ENCODE assay signal across 11 cellular contexts in the genomic region with DNA sequence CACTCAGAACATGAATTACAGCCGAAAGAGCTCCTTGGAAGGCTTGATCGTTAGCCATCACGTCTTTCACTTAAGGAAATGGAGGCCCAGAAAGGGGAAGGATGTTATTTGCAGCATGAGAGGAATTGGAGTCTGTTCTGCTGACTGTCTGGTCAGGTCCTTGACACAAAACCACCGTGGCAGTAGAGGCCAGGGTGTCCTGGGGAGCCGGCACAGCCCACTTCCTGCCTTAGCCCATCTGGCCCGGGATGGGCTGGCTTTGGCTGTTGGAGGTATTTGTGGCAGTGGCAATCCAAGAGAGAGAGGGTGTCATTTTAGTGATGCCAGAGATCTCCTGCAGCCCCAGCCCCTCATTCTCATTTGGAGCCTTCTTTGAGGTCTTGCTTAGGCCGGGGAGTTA. TPM values are rescaled to one million over a fixed set of nuclear protein-coding genes. Genes with fewer than 3 reads are reported as not detected.
DNase-seq lines count a peak whose midpoint lies in the region; ATAC-seq and TF ChIP-seq lines count a peak whose summit lies in the region.
"Had no signal": no experiment of that assay in that cellular context is flagged by ENCODE, and none has a peak within 500 bp of the region (broad histone marks: within the 10 kb centered on the region; RNA-seq: fewer than 3 reads in every experiment).

No MANE protein-coding gene starts in this region.

- DNase-seq in CD4-positive, alpha-beta T cell, result no peak
- DNase-seq in NCI-H69 (lab: John Stamatoyannopoulos, UW), result peak; percentile 9
- peak in 1 of 61 donors; percentile 11 for DNase-seq in caudate nucleus (lab: John Stamatoyannopoulos, UW)
- no peak for DNase-seq in naive thymus-derived CD8-positive, alpha-beta T cell
- no peak for DNase-seq in AG08396 (ENCODE audit: low spot score)
- DNase-seq in effector CD8-positive, alpha-beta T cell (lab: John Stamatoyannopoulos, UW), result no peak
- no peak for DNase-seq in HK-2 (ENCODE audit: unreplicated experiment)
- no peak for DNase-seq in activated CD4-positive, CD25-positive, alpha-beta regulatory T cell treated with anti-CD3 and anti-CD28 coated beads, Interleukin-2, amount 50 U/mL, for 72 hours
- DNase-seq: activated CD4-positive, alpha-beta T cell treated with anti-CD3 and anti-CD28 coated beads for 4 hours; HFFc6 had no signal

- peak overlapping the region; percentile 8 for H3K27ac Mint-ChIP-seq in CD4-positive, alpha-beta T cell
- H3K27ac Mint-ChIP-seq in naive thymus-derived CD8-positive, alpha-beta T cell, result peak overlapping the region; percentile 31 to 95 (median 78)
- H3K27ac Mint-ChIP-seq: HFFc6 had no signal

- no peak overlapping the region for H3K4me3 Mint-ChIP-seq in CD4-positive, alpha-beta T cell
- no peak overlapping the region for H3K4me3 Mint-ChIP-seq in naive thymus-derived CD8-positive, alpha-beta T cell
- H3K4me3 Mint-ChIP-seq: HFFc6 had no signal

- H3K4me1 Mint-ChIP-seq in CD4-positive, alpha-beta T cell (ENCODE audit: low read depth), result peaks cover 38% of the 10 kb centered on the region
- peaks cover 19 to 41% (median 31%) of the 10 kb centered on the region in 4 donors for H3K4me1 Mint-ChIP-seq in naive thymus-derived CD8-positive, alpha-beta T cell

- TF ChIP-seq CTCF in CD4-positive, alpha-beta T cell (IDR thresholded peaks at IDR 0.05), result no peak

- H3K9me3 ChIP-seq in CD4-positive, alpha-beta T cell (ENCODE audit: control insufficient read depth, low read length), result no peaks in the 10 kb centered on the region

- no peaks in the 10 kb centered on the region for H3K9me3 Mint-ChIP-seq in CD4-positive, alpha-beta T cell
- H3K9me3 Mint-ChIP-seq in naive thymus-derived CD8-positive, alpha-beta T cell, result no peaks in the 10 kb centered on the region
- H3K9me3 Mint-ChIP-seq: HFFc6 had no signal

- CTCF ChIA-PET in CD4-positive, alpha-beta T cell (lab: Charles Lee), result interaction anchor here (1.8 kb wide), 1 partner anchor 119 kb away, joined by 5 read pairs; no protein-coding TSS in a partner anchor

- H3K27ac ChIP-seq in CD4-positive, alpha-beta T cell (ENCODE audit: low read depth, low read length), result no peak overlapping the region
- peak overlapping the region; percentile 40 for H3K27ac ChIP-seq in caudate nucleus (ENCODE audit: low read depth, low read length)
- H3K27ac ChIP-seq: cardiac muscle cell had no signal

- H3K27me3 ChIP-seq in CD4-positive, alpha-beta T cell (ENCODE audit: control insufficient read depth, insufficient read depth, low read length), result no peaks in the 10 kb centered on the region
- H3K27me3 ChIP-seq: cardiac muscle cell had no signal

- intact Hi-C loops in CD4-positive, alpha-beta T cell (cut with DNase I, micrococcal nuclease), result no loop called here

- H3K36me3 Mint-ChIP-seq in CD4-positive, alpha-beta T cell (ENCODE audit: low read depth), result peaks cover 88% of the 10 kb centered on the region
- peaks cover 9 to 88% (median 43%) of the 10 kb centered on the region in 3 donors for H3K36me3 Mint-ChIP-seq in naive thymus-derived CD8-positive, alpha-beta T cell

- ATAC-seq in CD4-positive, alpha-beta T cell (ENCODE audit: poor library complexity), result no peak
- no peak for ATAC-seq in naive thymus-derived CD8-positive, alpha-beta T cell

- POLR2A ChIA-PET in CD4-positive, alpha-beta T cell (lab: Charles Lee), result no interaction called here
- POLR2A ChIA-PET in naive thymus-derived CD8-positive, alpha-beta T cell (lab: Charles Lee), result interaction anchor here (0.5 kb wide), 1 partner anchor 49 kb away, joined by 3 read pairs; no protein-coding TSS in a partner anchor

- no peaks in the 10 kb centered on the region for H3K27me3 Mint-ChIP-seq in CD4-positive, alpha-beta T cell
- H3K27me3 Mint-ChIP-seq in naive thymus-derived CD8-positive, alpha-beta T cell, result no peaks in the 10 kb centered on the region

RNA-seq across cellular contexts. Expression of a gene that starts 37.4 kb away (rescaled TPM):
- 10 to 100 TPM; 27.6 to 29.1 TPM for total RNA-seq in CD4-positive, alpha-beta T cell
- total RNA-seq in naive thymus-derived CD8-positive, alpha-beta T cell, result 100 to 1,000 TPM; 223 to 250 TPM
- 100 to 1,000 TPM; 139 to 237 (median 167) TPM for polyA plus RNA-seq in naive thymus-derived CD8-positive, alpha-beta T cell

Comparison
In these comparisons a context has a peak if more than half of its experiments do, and no peak if none do; other contexts are left out.
1. RNA of a gene that starts 37.4 kb away (total RNA-seq): 223 to 250 TPM in naive thymus-derived CD8-positive, alpha-beta T cell; 27.6 to 29.1 TPM in CD4-positive, alpha-beta T cell; every median in the first group is over 4 times any median in the second.